ENCODE assay signal across 3 cellular contexts in genomic region chr2:231660860-231661259, GRCh38.
TF ChIP-seq lines count a peak whose summit lies in the region.

No MANE protein-coding gene starts in this region.

TF ChIP-seq in IMR-90, 13 proteins besides CTCF, POLR2A, EP300 and RAD21:
- TF ChIP-seq RCOR1 (IDR thresholded peaks at IDR 0.05; ENCODE audit: insufficient replicate concordance, low read length) (no peak), USF2 (IDR thresholded peaks at IDR 0.05; ENCODE audit: low read depth, low read length) (no peak), ELK1 (IDR thresholded peaks at IDR 0.05; ENCODE audit: borderline replicate concordance, low read depth, low read length) (no peak)

TF ChIP-seq in H1, 55 proteins besides CTCF, POLR2A, EP300 and RAD21:
- no peak for TF ChIP-seq SRF (IDR thresholded peaks at IDR 0.05; ENCODE audit: low read depth, low read length)
- no peak for TF ChIP-seq CHD2 (IDR thresholded peaks at IDR 0.05; ENCODE audit: low read length)
- no peak for TF ChIP-seq KDM5A (IDR thresholded peaks at IDR 0.05; ENCODE audit: low read length)
- TF ChIP-seq CREB1 (IDR thresholded peaks at IDR 0.05): no peak
- TF ChIP-seq CBX8 (IDR thresholded peaks at IDR 0.05; ENCODE audit: borderline replicate concordance, low read depth, low read length): no peak
- no peak for TF ChIP-seq PHF8 (conservative IDR thresholded peaks at IDR 0.05; ENCODE audit: low read depth, low read length)
- TF ChIP-seq SP4 (IDR thresholded peaks at IDR 0.05; ENCODE audit: low read length): no peak
- TF ChIP-seq ASH2L (IDR thresholded peaks at IDR 0.05; ENCODE audit: low read length): no peak
- no peak for TF ChIP-seq CEBPB (IDR thresholded peaks at IDR 0.05; ENCODE audit: low read depth, low read length)
- no peak for TF ChIP-seq E2F6 (IDR thresholded peaks at IDR 0.05)
- TF ChIP-seq RFX5 (IDR thresholded peaks at IDR 0.05; ENCODE audit: borderline replicate concordance, low read depth, low read length): no peak
- TF ChIP-seq BACH1 (IDR thresholded peaks at IDR 0.05; ENCODE audit: low read length): no peak
- no peak for TF ChIP-seq MAX (IDR thresholded peaks at IDR 0.05)

TF ChIP-seq in SK-N-SH treated with all-trans-retinoic acid at 6 μM for 48 hours, 23 proteins besides CTCF, POLR2A, EP300 and RAD21:
- TF ChIP-seq ZFP3 (CRISPR knock-in tag; IDR thresholded peaks at IDR 0.05) (no peak), OSR1 (CRISPR knock-in tag; IDR thresholded peaks at IDR 0.05) (no peak), POU6F1 (CRISPR knock-in tag; IDR thresholded peaks at IDR 0.05; ENCODE audit: borderline replicate concordance, low read depth) (no peak), PATZ1 (CRISPR knock-in tag; IDR thresholded peaks at IDR 0.05; ENCODE audit: borderline replicate concordance) (no peak), ESRRG (CRISPR knock-in tag; IDR thresholded peaks at IDR 0.05) (no peak), ISL1 (CRISPR knock-in tag; IDR thresholded peaks at IDR 0.05) (no peak), TCF4 (CRISPR knock-in tag; IDR thresholded peaks at IDR 0.05; ENCODE audit: borderline replicate concordance) (no peak), ARNTL (CRISPR knock-in tag; IDR thresholded peaks at IDR 0.05; ENCODE audit: borderline replicate concordance, low read depth) (no peak), ZNF8 (CRISPR knock-in tag; IDR thresholded peaks at IDR 0.05) (no peak), CSRNP3 (CRISPR knock-in tag; IDR thresholded peaks at IDR 0.05) (no peak), TOX (CRISPR knock-in tag; IDR thresholded peaks at IDR 0.05; ENCODE audit: borderline replicate concordance) (no peak), BACH2 (CRISPR knock-in tag; IDR thresholded peaks at IDR 0.05; ENCODE audit: borderline replicate concordance) (no peak), RARB (CRISPR knock-in tag; IDR thresholded peaks at IDR 0.05) (no peak), CREB5 (CRISPR knock-in tag; IDR thresholded peaks at IDR 0.05; ENCODE audit: low read depth) (no peak), ZNF565 (CRISPR knock-in tag; conservative IDR thresholded peaks at IDR 0.05; ENCODE audit: low read depth) (no peak), ZFP30 (CRISPR knock-in tag; IDR thresholded peaks at IDR 0.05) (no peak), SNAI2 (CRISPR knock-in tag; IDR thresholded peaks at IDR 0.05) (no peak), CSDC2 (CRISPR knock-in tag; IDR thresholded peaks at IDR 0.05) (no peak), TSHZ2 (CRISPR knock-in tag; IDR thresholded peaks at IDR 0.05) (no peak)
